ENCODE assay signal across 8 cellular contexts in the genomic region with DNA sequence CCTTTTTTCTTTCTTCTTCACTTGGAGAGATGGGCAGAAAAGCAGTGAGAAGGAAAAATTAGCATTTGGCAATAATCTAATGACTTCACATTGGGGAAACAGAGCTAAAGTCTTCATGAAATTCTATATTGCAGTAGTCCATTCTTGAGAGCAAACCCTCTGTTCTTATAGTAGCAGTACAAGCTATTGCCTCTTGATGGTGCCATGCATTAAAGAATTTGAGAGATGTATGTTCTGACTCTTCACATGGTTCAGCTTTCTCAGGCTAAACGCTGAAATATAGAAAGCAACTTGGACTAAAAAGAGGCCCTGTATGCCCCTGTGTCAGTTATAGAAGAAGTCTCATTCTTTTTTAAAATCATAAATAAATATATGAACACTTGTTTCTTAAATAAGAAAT. TPM values are rescaled to one million over a fixed set of nuclear protein-coding genes. Genes with fewer than 3 reads are reported as not detected.
DNase-seq lines count a peak whose midpoint lies in the region; ATAC-seq, FAIRE-seq and TF ChIP-seq lines count a peak whose summit lies in the region.
"Had no signal": no experiment of that assay in that cellular context is flagged by ENCODE, and none has a peak within 500 bp of the region (broad histone marks: within the 10 kb centered on the region; RNA-seq: fewer than 3 reads in every experiment).

No MANE protein-coding gene starts in this region.

- CTCF ChIA-PET in K562 (lab: Yijun Ruan, JAX; ENCODE audit: low intra/inter-chr PET ratio): no interaction called here

- H3K9me3 ChIP-seq in K562 (replicated peaks; ENCODE audit: control insufficient read depth, insufficient read depth, low read depth, low read length): no peaks in the 10 kb centered on the region
- H3K9me3 ChIP-seq in neural progenitor cell (ENCODE audit: low read depth): no peaks in the 10 kb centered on the region
- H3K9me3 ChIP-seq in MG63: peaks cover 18% of the 10 kb centered on the region
- no peaks in the 10 kb centered on the region for H3K9me3 ChIP-seq in body of pancreas

- no peaks in the 10 kb centered on the region for H3K4me1 Mint-ChIP-seq in neural progenitor cell

- H3K4me3 ChIP-seq in GM12864 (ENCODE audit: low read depth, low read length): no peak overlapping the region
- no peak overlapping the region for H3K4me3 ChIP-seq in K562
- H3K4me3 ChIP-seq in neural progenitor cell: no peak overlapping the region
- no peak overlapping the region for H3K4me3 ChIP-seq in MG63
- H3K4me3 ChIP-seq in body of pancreas: no peak overlapping the region

- H3K27ac ChIP-seq in K562 (ENCODE audit: extremely low read depth, low read depth, low read length) (no peak overlapping the region), neural progenitor cell (no peak overlapping the region), body of pancreas (no peak overlapping the region)
- H3K27ac ChIP-seq: HL-60 had no signal

- intact Hi-C loops in K562 (cut with micrococcal nuclease): loop anchor here (10.0 kb wide), 1 partner anchor 120 kb away; no protein-coding TSS in a partner anchor
- intact Hi-C loops in body of pancreas (cut with DNase I): no loop called here

- no peak for FAIRE-seq in K562 (lab: Jason Lieb, UNC)

- POLR2A ChIA-PET in K562 (lab: Yijun Ruan, JAX): no interaction called here

- no peaks in the 10 kb centered on the region for H3K9me1 ChIP-seq in K562 (ENCODE audit: control insufficient read depth, insufficient read depth, low read length)

- no peaks in the 10 kb centered on the region for H3F3A ChIP-seq in neural progenitor cell (ENCODE audit: low read depth)

- H3K27me3 Mint-ChIP-seq in neural progenitor cell (ENCODE audit: insufficient read depth, low read depth): peaks cover 2% of the 10 kb centered on the region

- no peak for TF ChIP-seq POLR2A in K562 (conservative IDR thresholded peaks at IDR 0.05)
- no peak for TF ChIP-seq POLR2A in body of pancreas (IDR thresholded peaks at IDR 0.05)

- H2AFZ ChIP-seq in K562 (ENCODE audit: low read depth, low read length) (no peak overlapping the region), neural progenitor cell (replicated peaks) (no peak overlapping the region)

- BruUV-seq in K562 (replicated peaks; lab: Mats Ljungman, UMichigan): no TSS peak

- in situ Hi-C loops in K562 (cut with MboI): no loop called here

- no peak for TF ChIP-seq EP300 in K562 (IDR thresholded peaks at IDR 0.05; ENCODE audit: low read length)

- 0% methylated on average over 1 of the region's 1 CpG for WGBS in K562 (ENCODE audit: insufficient coverage, low coverage, missing lambda C conversion rate)
- WGBS in body of pancreas, 2 donors: 63 to 88% methylated on average over 1 of the region's 1 CpG

- H4K20me1 ChIP-seq in K562 (replicated peaks; ENCODE audit: control insufficient read depth, insufficient read depth, low read length) (no peaks in the 10 kb centered on the region), neural progenitor cell (ENCODE audit: low read depth) (no peaks in the 10 kb centered on the region)

- H3K4me2 ChIP-seq in K562 (ENCODE audit: insufficient read depth, low read length): no peak overlapping the region
- no peak overlapping the region for H3K4me2 ChIP-seq in neural progenitor cell

- H3K27ac Mint-ChIP-seq in neural progenitor cell: no peak overlapping the region

- H3K27me3 ChIP-seq in K562 (ENCODE audit: control insufficient read depth in 2 of 2, insufficient read depth in 2 of 2, low read length in 2 of 2): no peaks in the 10 kb centered on the region
- H3K27me3 ChIP-seq in neural progenitor cell: no peaks in the 10 kb centered on the region
- no peaks in the 10 kb centered on the region for H3K27me3 ChIP-seq in MG63
- H3K27me3 ChIP-seq in body of pancreas: no peaks in the 10 kb centered on the region

- no peak overlapping the region for H3K9ac ChIP-seq in K562 (ENCODE audit: insufficient read depth in 1 of 2, low read depth in 2 of 2, low read length in 2 of 2)
- H3K9ac ChIP-seq in neural progenitor cell: no peak overlapping the region

- H3K79me2 ChIP-seq in K562 (ENCODE audit: control insufficient read depth, insufficient read depth, low read length) (no peaks in the 10 kb centered on the region), neural progenitor cell (ENCODE audit: low read depth) (no peaks in the 10 kb centered on the region)

- H3K4me3 Mint-ChIP-seq in neural progenitor cell: no peak overlapping the region

- no peak for ATAC-seq in K562
- no peak for ATAC-seq in HG03469 (IDR thresholded peaks at IDR 0.05; ENCODE audit: unreplicated experiment)
- no peak for ATAC-seq in body of pancreas

- H3K36me3 ChIP-seq in K562 (ENCODE audit: control insufficient read depth, insufficient read depth, low read length): no peaks in the 10 kb centered on the region
- no peaks in the 10 kb centered on the region for H3K36me3 ChIP-seq in neural progenitor cell
- peaks cover 19% of the 10 kb centered on the region for H3K36me3 ChIP-seq in MG63
- H3K36me3 ChIP-seq in body of pancreas (replicated peaks in 1 of 2; ENCODE audit: insufficient read depth in 1 of 2, low read depth in 2 of 2): no peaks in the 10 kb centered on the region

- TF ChIP-seq RAD21 in K562 (CRISPR knock-in tag; conservative IDR thresholded peaks at IDR 0.05 in 1 of 2, IDR thresholded peaks at IDR 0.05 in 1 of 2): peak in 1 of 2 experiments; percentile 23; a peak in 1 of 4 replicates

- H3K4me1 ChIP-seq in K562 (replicated peaks in 1 of 2; ENCODE audit: control insufficient read depth in 2 of 2, insufficient read depth in 2 of 2, low read length in 2 of 2) (no peaks in the 10 kb centered on the region), neural progenitor cell (no peaks in the 10 kb centered on the region), body of pancreas (no peaks in the 10 kb centered on the region)

- DNase-seq in GM12864 (ENCODE audit: low read depth) (no peak), NCI-H1105 treated with DMSO at 0.1 percent for 48 hours (lab: John Stamatoyannopoulos, UW) (peak; percentile 36), K562 (ENCODE audit: extremely low read depth in 1 of 4, low spot score in 3 of 4) (peak in 1 of 4 experiments; percentile 4), neural progenitor cell (ENCODE audit: low spot score) (peak; percentile 46), MG63 (no peak), body of pancreas (no peak)

- peaks cover 37% of the 10 kb centered on the region for H3K36me3 Mint-ChIP-seq in neural progenitor cell

- TF ChIP-seq CTCF in GM12864 (IDR thresholded peaks at IDR 0.05; ENCODE audit: low read depth, low read length, missing control alignments) (peak; percentile 20), K562 (IDR thresholded peaks at IDR 0.05 in 2 of 3, conservative IDR thresholded peaks at IDR 0.05 in 1 of 3; ENCODE audit: insufficient read depth in 2 of 3, low read depth in 1 of 3, low read length in 3 of 3) (peak in 2 of 3 experiments; percentile 11 to 18; a peak in 1 of 6 replicates), neural progenitor cell (IDR thresholded peaks at IDR 0.05) (peak; percentile 57), body of pancreas (IDR thresholded peaks at IDR 0.05) (peak in 3 of 7 experiments; percentile 4 to 23 (median 7))

- peaks cover 32% of the 10 kb centered on the region for H3K9me3 Mint-ChIP-seq in neural progenitor cell

TF ChIP-seq in K562, 482 proteins besides CTCF, POLR2A, EP300 and RAD21 (continues in another document):
- TF ChIP-seq POU5F1 (IDR thresholded peaks at IDR 0.05; ENCODE audit: borderline replicate concordance, low read depth, low read length, partially characterized antibody) (no peak), RBFOX2 (IDR thresholded peaks at IDR 0.05; ENCODE audit: low read depth, low read length) (no peak), PHF20 (IDR thresholded peaks at IDR 0.05; ENCODE audit: partially characterized antibody) (no peak), BHLHE40 (IDR thresholded peaks at IDR 0.05; ENCODE audit: low read length) (no peak), ZNF263 (CRISPR knock-in tag; IDR thresholded peaks at IDR 0.05; ENCODE audit: borderline replicate concordance) (no peak), NUFIP1 (IDR thresholded peaks at IDR 0.05; ENCODE audit: partially characterized antibody) (no peak), TAF1 (IDR thresholded peaks at IDR 0.05; ENCODE audit: control insufficient read depth, extremely low read depth, insufficient read depth, low read length, severe bottlenecking) (no peak), NELFE (IDR thresholded peaks at IDR 0.05; ENCODE audit: insufficient read depth, insufficient read length) (no peak)

RNA-seq across cellular contexts. Expression of a gene that starts 36.0 kb away (rescaled TPM):
- not detected in 2 replicates for total RNA-seq in K562 (2011; cell fraction: chromatin; rRNA removed; ENCODE audit: low replicate concordance)
- total RNA-seq in K562 (2011; cell fraction: nucleolus; rRNA removed): not detected in 2 replicates
- not detected in 2 replicates for total RNA-seq in K562 (2011; cell fraction: nucleoplasm; rRNA removed)
- total RNA-seq in K562 (2014; rRNA removed): not detected in 2 replicates
- not detected in 2 replicates for total RNA-seq in K562 (2014; rRNA removed; fragmentation: Illumina TruSeq; extraction: Trizol)
- not detected in 2 replicates for total RNA-seq in K562 (2015; rRNA removed; fragmentation: Illumina TruSeq; extraction: Trizol)
- total RNA-seq in K562 (2021): 0.04 and 0.07 TPM in 2 replicates
- polyA plus RNA-seq in K562 (2011; rRNA removed): not detected in 2 replicates
- not detected in 2 replicates for polyA plus RNA-seq in K562 (2011; cell fraction: cytosol; rRNA removed)
- polyA plus RNA-seq in K562 (2011; cell fraction: nucleus; rRNA removed): 0.04 TPM in 1 of 2 replicates, not detected in the other
- polyA plus RNA-seq in K562 (2012): not detected in 2 replicates
- not detected in 2 replicates for polyA plus RNA-seq in K562 (2014; fragmentation: Illumina TruSeq; extraction: Trizol)
- polyA plus RNA-seq in K562 (2014; fragmentation: Nextera tagmentation; extraction: Ambion mirVana): not detected
- polyA plus RNA-seq in K562 (2014; rRNA removed): not detected in 2 replicates
- polyA minus RNA-seq in K562 (2011; rRNA and poly(A)+ RNA removed): not detected in 2 replicates
- polyA minus RNA-seq in K562 (2011; cell fraction: cytosol; rRNA and poly(A)+ RNA removed): 0.19 and 1.5 TPM in 2 replicates
- polyA minus RNA-seq in K562 (2011; cell fraction: nucleus; rRNA and poly(A)+ RNA removed): 0.40 TPM in 1 of 2 replicates, not detected in the other
- 12.8 and 15.9 TPM in 2 replicates for total RNA-seq in neural progenitor cell (ENCODE audit: low replicate concordance)
- total RNA-seq in MG63 (2014; rRNA removed; shearing (Covaris generic); ENCODE audit: low replicate concordance): 53.5 and 65.4 TPM in 2 replicates
- 10 to 100 TPM; 25.9 to 26.4 TPM for total RNA-seq in body of pancreas

Comparison
In these comparisons a context has a peak if more than half of its experiments do, and no peak if none do; other contexts are left out.
1. DNase-seq: peak in NCI-H1105 treated with DMSO at 0.1 percent for 48 hours (single experiment) and neural progenitor cell (single experiment); none in GM12864 (single experiment), MG63 (single experiment) and body of pancreas (0 of 4).
2. RNA of a gene that starts 36.0 kb away (total RNA-seq): 53.5 to 65.4 TPM in MG63, 25.9 to 26.4 TPM in body of pancreas and 12.8 to 15.9 TPM in neural progenitor cell; 0.04 to 0.07 TPM in K562; every median in the first group is over 10 times any median in the second.